1 cellular context compared by ENCODE assay signal in genomic region chr11:17775507-17776212, GRCh38.
TF ChIP-seq lines count a peak whose summit lies in the region.

No MANE protein-coding gene starts in this region.

TF ChIP-seq in IMR-90, 13 proteins besides CTCF, POLR2A, EP300 and RAD21 (continued from another document):
- TF ChIP-seq NFE2L2 (IDR thresholded peaks at IDR 0.05; ENCODE audit: low read depth, low read length) (no peak), MXI1 (IDR thresholded peaks at IDR 0.05; ENCODE audit: borderline replicate concordance, low read depth, low read length) (no peak), RCOR1 (IDR thresholded peaks at IDR 0.05; ENCODE audit: insufficient replicate concordance, low read length) (no peak)
